In genomic region chr22:37244114-37244921, GRCh38 we compare ENCODE assay signal across 9 cellular contexts. TPM values are rescaled to one million over a fixed set of nuclear protein-coding genes. Genes with fewer than 3 reads are reported as not detected.
DNase-seq lines count a peak whose midpoint lies in the region; ATAC-seq and TF ChIP-seq lines count a peak whose summit lies in the region.
"Had no signal": no experiment of that assay in that cellular context is flagged by ENCODE, and none has a peak within 500 bp of the region (broad histone marks: within the 10 kb centered on the region; RNA-seq: fewer than 3 reads in every experiment).

Gene RAC2, minus strand, starts transcription at chr22:37244269. Its CDS starts 121 bp downstream, at chr22:37244148.

- no peak for TF ChIP-seq CTCF in glutamatergic neuron (IDR thresholded peaks at IDR 0.05; ENCODE audit: partially characterized antibody, unreplicated experiment)

- H3K36me3 ChIP-seq in iPS-15b (ENCODE audit: control insufficient read depth, insufficient read depth, low read length): no peaks in the 10 kb centered on the region
- H3K36me3 ChIP-seq: tibial nerve had no signal

- H3K4me3 Mint-ChIP-seq in activated naive CD8-positive, alpha-beta T cell treated with anti-CD3 and anti-CD28 coated beads for 36 hours: peak within 1 kb of the TSS; percentile 96
- H3K4me3 Mint-ChIP-seq in glutamatergic neuron (ENCODE audit: unreplicated experiment): no peak within 1 kb of the TSS

- H3K36me3 Mint-ChIP-seq in activated naive CD8-positive, alpha-beta T cell treated with anti-CD3 and anti-CD28 coated beads for 36 hours: peaks cover 40% of the 10 kb centered on the region
- no peaks in the 10 kb centered on the region for H3K36me3 Mint-ChIP-seq in glutamatergic neuron (ENCODE audit: unreplicated experiment)

- H3K27me3 ChIP-seq in iPS-15b (ENCODE audit: control insufficient read depth, insufficient read depth, low read length): no peaks in the 10 kb centered on the region

- no peaks in the 10 kb centered on the region for H3K9me3 Mint-ChIP-seq in activated naive CD8-positive, alpha-beta T cell treated with anti-CD3 and anti-CD28 coated beads for 36 hours
- H3K9me3 Mint-ChIP-seq in glutamatergic neuron (ENCODE audit: unreplicated experiment): peaks cover 2% of the 10 kb centered on the region

- peak; percentile 8 for DNase-seq in NCI-H748 (lab: John Stamatoyannopoulos, UW; ENCODE audit: unreplicated experiment)
- DNase-seq in NCI-H748 treated with DMSO at 0.1 percent for 48 hours (lab: John Stamatoyannopoulos, UW): no peak
- peak; percentile 93 for DNase-seq in activated naive CD8-positive, alpha-beta T cell treated with anti-CD3 and anti-CD28 coated beads for 36 hours
- DNase-seq in stimulated activated CD4-positive, alpha-beta T cell treated with anti-CD3 and anti-CD28 coated beads, Interleukin-1b, Interleukin-23, amount 100 ng/mL, for 24 hours (ENCODE audit: low read depth in 4 of 4, low spot score in 1 of 4): peak in 3 of 4 experiments; percentile 73 to 94 (median 84)
- DNase-seq in glutamatergic neuron: no peak

- peaks cover 35% of the 10 kb centered on the region for H3K4me1 Mint-ChIP-seq in activated naive CD8-positive, alpha-beta T cell treated with anti-CD3 and anti-CD28 coated beads for 36 hours
- H3K4me1 Mint-ChIP-seq in glutamatergic neuron (ENCODE audit: low read depth, unreplicated experiment): peaks cover 10% of the 10 kb centered on the region

- H3K9ac ChIP-seq in iPS-15b (ENCODE audit: low read depth, low read length): no peak within 1 kb of the TSS

- H3K9me3 ChIP-seq in iPS-15b (ENCODE audit: control insufficient read depth, insufficient read depth, low read length): no peaks in the 10 kb centered on the region
- H3K9me3 ChIP-seq: tibial nerve had no signal

- ATAC-seq in HG03280 (IDR thresholded peaks at IDR 0.05; ENCODE audit: unreplicated experiment): peak; percentile 47

- peak within 1 kb of the TSS; percentile 22 for H3K4me3 ChIP-seq in iPS-15b (ENCODE audit: low read depth, low read length)

- H3K27me3 Mint-ChIP-seq in activated naive CD8-positive, alpha-beta T cell treated with anti-CD3 and anti-CD28 coated beads for 36 hours: no peaks in the 10 kb centered on the region
- H3K27me3 Mint-ChIP-seq in glutamatergic neuron (ENCODE audit: unreplicated experiment): no peaks in the 10 kb centered on the region

- H3K27ac Mint-ChIP-seq in activated naive CD8-positive, alpha-beta T cell treated with anti-CD3 and anti-CD28 coated beads for 36 hours: peak within 1 kb of the TSS; percentile 95
- H3K27ac Mint-ChIP-seq in glutamatergic neuron (ENCODE audit: unreplicated experiment): no peak within 1 kb of the TSS

- intact Hi-C loops in T-helper 1 cell treated with Interleukin-12 subunit alpha and Interleukin-12 subunit beta and Interleukin-4 antibody, amounts not matched to agents 30 ng/mL and 1 ng/mL, for 36 hours (cut with micrococcal nuclease): loop anchor here (1.0 to 5.0 kb wide), 6 partner anchors 17 to 467 kb away; partner anchors contain the start of genes GGA1 and IFT27

- H3K4me1 ChIP-seq in iPS-15b (ENCODE audit: control insufficient read depth, insufficient read depth, low read length): no peaks in the 10 kb centered on the region

RNA-seq across cellular contexts. Expression of gene RAC2, which starts in this region (rescaled TPM):
- 978 and 990 TPM in 2 replicates for total RNA-seq in T-helper 1 cell treated with Interleukin-12 subunit alpha and Interleukin-12 subunit beta and Interleukin-4 antibody, amounts not matched to agents 30 ng/mL and 1 ng/mL, for 36 hours
- 100 to 1,000 TPM; 518 to 528 TPM for total RNA-seq in activated naive CD8-positive, alpha-beta T cell treated with anti-CD3 and anti-CD28 coated beads for 36 hours
- total RNA-seq in glutamatergic neuron (ENCODE audit: unreplicated experiment): not detected

Comparison
In these comparisons a context has a peak if more than half of its experiments do, and no peak if none do; other contexts are left out.
1. RNA of gene RAC2 (total RNA-seq): 978 to 990 TPM in T-helper 1 cell treated with Interleukin-12 subunit alpha and Interleukin-12 subunit beta and Interleukin-4 antibody, amounts not matched to agents 30 ng/mL and 1 ng/mL, for 36 hours and 518 to 528 TPM in activated naive CD8-positive, alpha-beta T cell treated with anti-CD3 and anti-CD28 coated beads for 36 hours; not detected in glutamatergic neuron (single experiment); every median in the first group is over 100 times any median in the second.
2. DNase-seq: peak in NCI-H748 (single experiment), activated naive CD8-positive, alpha-beta T cell treated with anti-CD3 and anti-CD28 coated beads for 36 hours (single experiment) and stimulated activated CD4-positive, alpha-beta T cell treated with anti-CD3 and anti-CD28 coated beads, Interleukin-1b, Interleukin-23, amount 100 ng/mL, for 24 hours (3 of 4); none in NCI-H748 treated with DMSO at 0.1 percent for 48 hours (single experiment) and glutamatergic neuron (single experiment).